14 cellular contexts compared by ENCODE assay signal in genomic region chr14:51167587-51168219, GRCh38.
DNase-seq lines count a peak whose midpoint lies in the region; ATAC-seq and TF ChIP-seq lines count a peak whose summit lies in the region.
"Had no signal": no experiment of that assay in that cellular context is flagged by ENCODE, and none has a peak within 500 bp of the region (broad histone marks: within the 10 kb centered on the region; RNA-seq: fewer than 3 reads in every experiment).

No MANE protein-coding gene starts in this region.

- H3K4me1 ChIP-seq in adipocyte (ENCODE audit: control insufficient read depth, insufficient read depth, low read length) (peaks cover 36% of the 10 kb centered on the region), Caco-2 (no peaks in the 10 kb centered on the region)
- H3K4me1 ChIP-seq: SJSA1 had no signal

- POLR2A ChIA-PET in Caco-2 (lab: Charles Lee) = no interaction called here

- CTCF ChIA-PET in Caco-2 (lab: Charles Lee) = no interaction called here

- DNase-seq in AG10803 (ENCODE audit: low read depth) = peak; percentile 70
- DNase-seq in adipocyte (ENCODE audit: low read depth) = peak; percentile 68
- no peak for DNase-seq in omental fat pad (ENCODE audit: low spot score)
- no peak for DNase-seq in Caco-2
- no peak for DNase-seq in NCI-H2029 (lab: John Stamatoyannopoulos, UW)
- no peak for DNase-seq in NCI-H146 treated with DMSO at 0.1 percent for 48 hours (lab: John Stamatoyannopoulos, UW; ENCODE audit: unreplicated experiment)
- DNase-seq: activated CD4-positive, alpha-beta T cell treated with anti-CD3 and anti-CD28 coated beads for 48 hours; CD8-positive, alpha-beta memory T cell; NCI-H1436; tibial artery had no signal

- H3K27me3 ChIP-seq in adipocyte (replicated peaks; ENCODE audit: control insufficient read depth, insufficient read depth, low read length) (no peaks in the 10 kb centered on the region), Caco-2 (replicated peaks; ENCODE audit: control insufficient read depth, insufficient read depth, low read length) (no peaks in the 10 kb centered on the region)
- H3K27me3 ChIP-seq: ascending aorta, SJSA1, tibial artery had no signal

- no peaks in the 10 kb centered on the region for H3K4me1 Mint-ChIP-seq in Caco-2 (ENCODE audit: low read depth, unreplicated experiment)
- H3K4me1 Mint-ChIP-seq: CD8-positive, alpha-beta memory T cell had no signal

- H3K27ac Mint-ChIP-seq in Caco-2 (ENCODE audit: unreplicated experiment) = no peak overlapping the region
- H3K27ac Mint-ChIP-seq: CD8-positive, alpha-beta memory T cell had no signal

- no peaks in the 10 kb centered on the region for H3K9me3 Mint-ChIP-seq in Caco-2 (ENCODE audit: unreplicated experiment)
- H3K9me3 Mint-ChIP-seq: CD8-positive, alpha-beta memory T cell had no signal

- H3K9ac ChIP-seq in adipocyte (ENCODE audit: low read length) = peak overlapping the region; percentile 82

- H3K9me3 ChIP-seq in adipocyte (ENCODE audit: control insufficient read depth, low read length) = no peaks in the 10 kb centered on the region
- no peaks in the 10 kb centered on the region for H3K9me3 ChIP-seq in Caco-2
- H3K9me3 ChIP-seq: ascending aorta, SJSA1, tibial artery had no signal

- no peak for TF ChIP-seq CTCF in AG10803 (conservative IDR thresholded peaks at IDR 0.05; ENCODE audit: low read length)
- TF ChIP-seq CTCF in omental fat pad (IDR thresholded peaks at IDR 0.05) = no peak
- no peak for TF ChIP-seq CTCF in Caco-2 (IDR thresholded peaks at IDR 0.05; ENCODE audit: insufficient read depth in 1 of 2, low read depth in 1 of 2, low read length in 1 of 2, severe bottlenecking in 1 of 2, unreplicated experiment in 1 of 2)

- no peak overlapping the region for H3K4me3 Mint-ChIP-seq in Caco-2 (ENCODE audit: unreplicated experiment)
- H3K4me3 Mint-ChIP-seq: CD8-positive, alpha-beta memory T cell had no signal

- intact Hi-C loops in Caco-2 (cut with micrococcal nuclease; ENCODE audit: unreplicated experiment) = no loop called here

- H3K4me3 ChIP-seq in AG10803 (ENCODE audit: low read length) (no peak overlapping the region), adipocyte (ENCODE audit: low read length) (peak overlapping the region; percentile 66), Caco-2 (ENCODE audit: low read depth, low read length) (no peak overlapping the region)
- H3K4me3 ChIP-seq: ascending aorta, SJSA1, tibial artery had no signal

- H3K27me3 Mint-ChIP-seq in Caco-2 (ENCODE audit: insufficient read depth, unreplicated experiment) = peaks cover 3% of the 10 kb centered on the region

- no peaks in the 10 kb centered on the region for H3K36me3 Mint-ChIP-seq in Caco-2 (ENCODE audit: insufficient read depth, unreplicated experiment)
- H3K36me3 Mint-ChIP-seq: CD8-positive, alpha-beta memory T cell had no signal

- BruUV-seq in Caco-2 (replicated peaks; lab: Mats Ljungman, UMichigan) = no TSS peak

- ATAC-seq in GM21723 (IDR thresholded peaks at IDR 0.05; ENCODE audit: unreplicated experiment) (peak; percentile 61), omental fat pad (ENCODE audit: low FRiP score) (peak; percentile 64), GM19395 (IDR thresholded peaks at IDR 0.05; ENCODE audit: unreplicated experiment) (no peak)

- H3K36me3 ChIP-seq in adipocyte (ENCODE audit: control insufficient read depth, insufficient read depth, low read length, severe bottlenecking) (no peaks in the 10 kb centered on the region), Caco-2 (ENCODE audit: control insufficient read depth, insufficient read depth, low read length) (no peaks in the 10 kb centered on the region)
- H3K36me3 ChIP-seq: ascending aorta, SJSA1, tibial artery had no signal

Comparison
In these comparisons a context has a peak if more than half of its experiments do, and no peak if none do; other contexts are left out.
1. DNase-seq: peak in AG10803 (single experiment) and adipocyte (single experiment); none in omental fat pad (single experiment), Caco-2 (0 of 2), NCI-H2029 (single experiment) and NCI-H146 treated with DMSO at 0.1 percent for 48 hours (single experiment).